In the genomic region with DNA sequence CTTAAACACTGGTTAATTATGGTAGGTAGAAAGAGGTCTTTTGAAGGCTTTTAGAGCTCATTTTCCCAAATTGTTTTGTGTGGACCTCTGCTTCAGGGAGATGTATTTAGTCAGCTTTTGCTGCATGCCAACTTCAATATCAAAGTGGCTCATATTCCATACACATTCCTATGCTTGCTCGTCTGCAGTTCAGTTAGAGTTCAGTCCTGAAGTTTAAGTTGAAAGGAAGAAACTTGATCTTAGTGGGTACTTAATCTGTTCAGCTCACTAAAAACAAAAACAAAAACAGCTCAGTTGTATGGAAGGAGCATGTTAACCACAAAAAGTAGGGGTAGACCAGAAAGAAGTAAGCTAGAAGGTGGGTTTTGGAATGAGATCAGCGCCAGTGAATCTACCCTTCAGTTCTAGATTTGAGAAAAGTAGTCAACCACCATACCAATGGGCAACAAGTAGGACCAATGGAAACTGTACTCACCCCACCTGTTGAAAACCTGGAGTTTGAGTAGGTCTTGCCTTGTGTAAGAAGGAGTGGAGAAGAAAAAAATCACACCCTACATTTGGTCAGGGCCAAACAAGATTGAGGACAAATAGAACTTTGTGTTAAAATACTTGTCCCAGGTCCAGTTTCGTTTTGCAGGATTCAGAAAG, we compare ENCODE assay signal across 17 cellular contexts.
"Had no signal": no experiment of that assay in that cellular context is flagged by ENCODE, and none has a peak within 500 bp of the region (broad histone marks: within the 10 kb centered on the region; RNA-seq: fewer than 3 reads in every experiment).

No MANE protein-coding gene starts in this region.

- DNase-seq: activated B cell treated with CpG ODN at 0.5 μM for 24 hours; activated CD4-positive, alpha-beta T cell treated with anti-CD3 and anti-CD28 coated beads, Interleukin-2, amount 10 ng/mL, durations not matched to agents 24 days and 14 days; activated naive CD4-positive, alpha-beta T cell treated with Interleukin-2 at 50 U/mL for 16 hours; gastrocnemius medialis; kidney; mesendoderm; pancreas; retina; stimulated activated naive CD4-positive, alpha-beta T cell; upper lobe of left lung had no signal

- H3K4me1 Mint-ChIP-seq: activated B cell treated with CpG ODN at 0.5 μM for 24 hours; activated CD4-positive, alpha-beta T cell treated with anti-CD3 and anti-CD28 coated beads, Interleukin-2, amount 10 ng/mL, durations not matched to agents 24 days and 14 days had no signal

- H3K27me3 ChIP-seq: esophagus muscularis mucosa, gastrocnemius medialis, pancreas, upper lobe of left lung had no signal

- ATAC-seq: gastrocnemius medialis had no signal

- H3K4me3 Mint-ChIP-seq: activated B cell treated with CpG ODN at 0.5 μM for 24 hours; activated CD4-positive, alpha-beta T cell treated with anti-CD3 and anti-CD28 coated beads, Interleukin-2, amount 10 ng/mL, durations not matched to agents 24 days and 14 days; activated T-helper 1 cell treated with anti-CD3 and anti-CD28 coated beads, Interleukin-12 subunit alpha, Interleukin-12 subunit beta, Interleukin-2, Interleukin-4 antibody, amounts not matched to agents 30 ng/mL and 10 ng/mL and 1 ng/mL, durations not matched to agents 14 hours and 24 hours and 36 hours; neural crest cell; T-helper 1 cell treated with Interleukin-12 subunit alpha and Interleukin-12 subunit beta and Interleukin-4 antibody, amounts not matched to agents 30 μg/mL and 1 μg/mL, for 36 hours had no signal

- H3K27ac Mint-ChIP-seq: activated B cell treated with CpG ODN at 0.5 μM for 24 hours; activated CD4-positive, alpha-beta T cell treated with anti-CD3 and anti-CD28 coated beads, Interleukin-2, amount 10 ng/mL, durations not matched to agents 24 days and 14 days; activated T-helper 1 cell treated with anti-CD3 and anti-CD28 coated beads, Interleukin-12 subunit alpha, Interleukin-12 subunit beta, Interleukin-2, Interleukin-4 antibody, amounts not matched to agents 30 ng/mL and 10 ng/mL and 1 ng/mL, durations not matched to agents 14 hours and 24 hours and 36 hours; T-helper 1 cell treated with Interleukin-12 subunit alpha and Interleukin-12 subunit beta and Interleukin-4 antibody, amounts not matched to agents 30 μg/mL and 1 μg/mL, for 36 hours had no signal

- H3K4me3 ChIP-seq: esophagus muscularis mucosa, gastrocnemius medialis, pancreas, SK-N-MC, smooth muscle cell, upper lobe of left lung had no signal

- H3K36me3 ChIP-seq: esophagus muscularis mucosa, gastrocnemius medialis, pancreas, upper lobe of left lung had no signal

- H3K9me3 ChIP-seq: esophagus muscularis mucosa, gastrocnemius medialis, pancreas, upper lobe of left lung had no signal

- H3K4me1 ChIP-seq: upper lobe of left lung had no signal

- H3K36me3 Mint-ChIP-seq: brain had no signal

- H3K27me3 Mint-ChIP-seq: activated B cell treated with CpG ODN at 0.5 μM for 24 hours, brain had no signal

- H3K9me3 Mint-ChIP-seq: activated B cell treated with CpG ODN at 0.5 μM for 24 hours; activated CD4-positive, alpha-beta T cell treated with anti-CD3 and anti-CD28 coated beads, Interleukin-2, amount 10 ng/mL, durations not matched to agents 24 days and 14 days; activated T-helper 1 cell treated with anti-CD3 and anti-CD28 coated beads, Interleukin-12 subunit alpha, Interleukin-12 subunit beta, Interleukin-2, Interleukin-4 antibody, amounts not matched to agents 30 ng/mL and 10 ng/mL and 1 ng/mL, durations not matched to agents 14 hours and 24 hours and 36 hours; brain; neural crest cell; T-helper 1 cell treated with Interleukin-12 subunit alpha and Interleukin-12 subunit beta and Interleukin-4 antibody, amounts not matched to agents 30 μg/mL and 1 μg/mL, for 36 hours had no signal

- H3K27ac ChIP-seq: esophagus muscularis mucosa, gastrocnemius medialis, pancreas, SK-N-MC, upper lobe of left lung had no signal
